In genomic region chr16:64975821-64976220, GRCh38 we compare ENCODE assay signal across 22 cellular contexts.
"Had no signal": no experiment of that assay in that cellular context is flagged by ENCODE, and none has a peak within 500 bp of the region (broad histone marks: within the 10 kb centered on the region; RNA-seq: fewer than 3 reads in every experiment).

No MANE protein-coding gene starts in this region.

- H3K27me3 Mint-ChIP-seq: activated CD4-positive, alpha-beta T cell treated with anti-CD3 and anti-CD28 coated beads, Interleukin-2, amount 10 ng/mL, durations not matched to agents 7 days and 5 days; brain; stimulated activated naive CD8-positive, alpha-beta T cell treated with anti-CD3 and anti-CD28 coated beads, Interleukin-15, amount 100 ng/mL, for 72 hours had no signal

- H3K4me1 Mint-ChIP-seq: activated CD4-positive, alpha-beta T cell treated with anti-CD3 and anti-CD28 coated beads, Interleukin-2, amount 10 ng/mL, durations not matched to agents 7 days and 5 days; stimulated activated naive CD8-positive, alpha-beta T cell treated with anti-CD3 and anti-CD28 coated beads, Interleukin-15, amount 100 ng/mL, for 72 hours had no signal

- H3K9me3 ChIP-seq: colonic mucosa, prostate gland, right atrium auricular region had no signal

- H3K27ac ChIP-seq: colonic mucosa, prostate gland, right atrium auricular region had no signal

- DNase-seq: activated CD4-positive, alpha-beta T cell treated with anti-CD3 and anti-CD28 coated beads, Interleukin-2, amount 10 ng/mL, durations not matched to agents 7 days and 5 days; activated CD8-positive, alpha-beta memory T cell treated with anti-CD3 and anti-CD28 coated beads, Interleukin-2, amount 50 U/mL, for 4 hours; activated naive CD4-positive, alpha-beta T cell treated with anti-CD3 and anti-CD28 coated beads for 36 hours; activated T-cell treated with anti-CD3 and anti-CD28 coated beads, Interleukin-2, amount 50 U/mL, for 4 hours; anterior cingulate cortex; central memory CD4-positive, alpha-beta T cell; colonic mucosa; head of caudate nucleus; kidney; midbrain; occipital lobe; stimulated activated CD4-positive, alpha-beta T cell treated with anti-CD3 and anti-CD28 coated beads, Interleukin-15, amount 100 ng/mL, for 24 hours; stimulated activated CD4-positive, alpha-beta T cell treated with anti-CD3 and anti-CD28 coated beads, Interleukin-2, amount 100 ng/mL, for 48 hours; stimulated activated naive CD8-positive, alpha-beta T cell treated with anti-CD3 and anti-CD28 coated beads, Interleukin-15, amount 100 ng/mL, for 72 hours; T1000; trophoblast cell had no signal

- ATAC-seq: activated T-cell treated with anti-CD3 and anti-CD28 coated beads, Interleukin-2, amount 50 U/mL, for 4 hours; left lobe of liver; stimulated activated naive CD8-positive, alpha-beta T cell treated with anti-CD3 and anti-CD28 coated beads, Interleukin-15, amount 100 ng/mL, for 72 hours had no signal

- H3K4me3 Mint-ChIP-seq: activated CD4-positive, alpha-beta T cell treated with anti-CD3 and anti-CD28 coated beads, Interleukin-2, amount 10 ng/mL, durations not matched to agents 7 days and 5 days; activated naive CD4-positive, alpha-beta T cell treated with anti-CD3 and anti-CD28 coated beads for 36 hours; activated T-cell treated with anti-CD3 and anti-CD28 coated beads, Interleukin-2, amount 50 U/mL, for 4 hours; brain; stimulated activated naive CD8-positive, alpha-beta T cell treated with anti-CD3 and anti-CD28 coated beads, Interleukin-15, amount 100 ng/mL, for 72 hours had no signal

- H3K4me1 ChIP-seq: colonic mucosa, prostate gland, right atrium auricular region had no signal

- H3K27ac Mint-ChIP-seq: activated CD4-positive, alpha-beta T cell treated with anti-CD3 and anti-CD28 coated beads, Interleukin-2, amount 10 ng/mL, durations not matched to agents 7 days and 5 days; activated naive CD4-positive, alpha-beta T cell treated with anti-CD3 and anti-CD28 coated beads for 36 hours had no signal

- H3K36me3 ChIP-seq: colonic mucosa, prostate gland had no signal

- H3K4me3 ChIP-seq: colonic mucosa, lung, prostate gland, right atrium auricular region, skin epidermis had no signal

- H3K27me3 ChIP-seq: colonic mucosa, right atrium auricular region had no signal
